In the genomic region with DNA sequence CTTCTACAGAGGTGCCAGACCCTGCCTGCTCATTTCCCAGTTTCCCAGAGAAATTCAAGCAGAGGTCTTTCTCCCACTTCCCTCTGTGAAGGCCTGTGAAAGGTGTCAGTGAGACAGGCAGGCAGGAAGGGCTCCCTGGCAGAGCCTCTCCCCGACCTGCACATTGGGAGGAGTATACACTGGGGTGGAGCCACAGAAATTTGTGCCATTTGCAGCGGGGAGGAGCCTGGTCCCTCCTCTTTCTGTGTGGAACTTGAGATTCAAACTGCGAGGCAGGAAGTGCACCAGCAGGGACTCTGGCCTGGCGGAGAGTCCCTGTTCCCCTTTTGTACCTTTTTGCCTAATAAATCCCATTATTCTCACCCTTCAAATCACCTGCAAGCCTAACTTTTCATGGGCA, we compare ENCODE assay signal across 9 cellular contexts. TPM values are rescaled to one million over a fixed set of nuclear protein-coding genes. Genes with fewer than 3 reads are reported as not detected.
DNase-seq lines count a peak whose midpoint lies in the region; ATAC-seq and TF ChIP-seq lines count a peak whose summit lies in the region.
"Had no signal": no experiment of that assay in that cellular context is flagged by ENCODE, and none has a peak within 500 bp of the region (broad histone marks: within the 10 kb centered on the region; RNA-seq: fewer than 3 reads in every experiment).

No MANE protein-coding gene starts in this region.

- H3K27ac ChIP-seq in GM23338 (ENCODE audit: low read depth): no peak overlapping the region
- H3K27ac ChIP-seq: ascending aorta had no signal

- H3K4me3 Mint-ChIP-seq in GM23338: no peak overlapping the region

- DNase-seq in GM23338 (ENCODE audit: low spot score) (peak; percentile 79), NB4 (ENCODE audit: low read depth) (peak; percentile 92), left kidney (ENCODE audit: low read depth, low spot score) (peak; percentile 66), cerebellum (ENCODE audit: low spot score) (no peak), inferior parietal cortex (ENCODE audit: extremely low spot score) (no peak)
- DNase-seq: stimulated activated CD4-positive, alpha-beta T cell treated with anti-CD3 and anti-CD28 coated beads, Interleukin-2, amount 100 ng/mL, for 48 hours had no signal

- H3K4me2 ChIP-seq in GM23338: peak overlapping the region; percentile 52

- no peaks in the 10 kb centered on the region for H3K27me3 ChIP-seq in GM23338 (ENCODE audit: insufficient read depth)
- H3K27me3 ChIP-seq: ascending aorta had no signal

- H3K36me3 Mint-ChIP-seq in GM23338 (ENCODE audit: low read depth): no peaks in the 10 kb centered on the region

- H2AFZ ChIP-seq in GM23338: peak overlapping the region; percentile 39

- TF ChIP-seq CTCF in GM23338 (conservative IDR thresholded peaks at IDR 0.05; ENCODE audit: low read depth in 2 of 2): no peak
- no peak for TF ChIP-seq CTCF in NB4 (IDR thresholded peaks at IDR 0.05; ENCODE audit: low read depth, low read length)

- H3K36me3 ChIP-seq in GM23338 (ENCODE audit: insufficient read depth): no peaks in the 10 kb centered on the region
- H3K36me3 ChIP-seq: ascending aorta had no signal

- H3K9me3 Mint-ChIP-seq in GM23338: peaks cover 2% of the 10 kb centered on the region; the same call in 2 of the 3 replicates

- peaks cover 8% of the 10 kb centered on the region for H3K27me3 Mint-ChIP-seq in GM23338 (ENCODE audit: insufficient read depth, low read depth, poor library complexity)

- H3F3A ChIP-seq in GM23338 (replicated peaks; ENCODE audit: low read depth): no peaks in the 10 kb centered on the region

- peaks cover 7% of the 10 kb centered on the region; the same call in 1 of the 2 replicates for H3K4me1 ChIP-seq in GM23338 (ENCODE audit: insufficient read depth)

- peak; percentile 27 for TF ChIP-seq POLR2A in NB4 (IDR thresholded peaks at IDR 0.05; ENCODE audit: extremely low read depth, insufficient read length)

- ATAC-seq in GM18868 (IDR thresholded peaks at IDR 0.05; ENCODE audit: unreplicated experiment) (peak; percentile 82), GM23338 (peak; percentile 97), HG03439 (IDR thresholded peaks at IDR 0.05; ENCODE audit: unreplicated experiment) (no peak)

- H3K4me3 ChIP-seq in GM23338: no peak overlapping the region
- H3K4me3 ChIP-seq in NB4 (ENCODE audit: low read depth, low read length): no peak overlapping the region
- H3K4me3 ChIP-seq: ascending aorta had no signal

- H4K20me1 ChIP-seq in GM23338 (replicated peaks; ENCODE audit: insufficient read depth): no peaks in the 10 kb centered on the region

- H3K79me2 ChIP-seq in GM23338 (replicated peaks; ENCODE audit: insufficient read depth): no peaks in the 10 kb centered on the region

- no peak overlapping the region for H3K27ac Mint-ChIP-seq in GM23338

- peaks cover 15% of the 10 kb centered on the region for H3K4me1 Mint-ChIP-seq in GM23338

- no peaks in the 10 kb centered on the region for H3K9me2 ChIP-seq in GM23338 (ENCODE audit: insufficient read depth)

TF ChIP-seq in GM23338, 12 proteins besides CTCF, POLR2A, EP300 and RAD21:
- TF ChIP-seq, protein P1, sequence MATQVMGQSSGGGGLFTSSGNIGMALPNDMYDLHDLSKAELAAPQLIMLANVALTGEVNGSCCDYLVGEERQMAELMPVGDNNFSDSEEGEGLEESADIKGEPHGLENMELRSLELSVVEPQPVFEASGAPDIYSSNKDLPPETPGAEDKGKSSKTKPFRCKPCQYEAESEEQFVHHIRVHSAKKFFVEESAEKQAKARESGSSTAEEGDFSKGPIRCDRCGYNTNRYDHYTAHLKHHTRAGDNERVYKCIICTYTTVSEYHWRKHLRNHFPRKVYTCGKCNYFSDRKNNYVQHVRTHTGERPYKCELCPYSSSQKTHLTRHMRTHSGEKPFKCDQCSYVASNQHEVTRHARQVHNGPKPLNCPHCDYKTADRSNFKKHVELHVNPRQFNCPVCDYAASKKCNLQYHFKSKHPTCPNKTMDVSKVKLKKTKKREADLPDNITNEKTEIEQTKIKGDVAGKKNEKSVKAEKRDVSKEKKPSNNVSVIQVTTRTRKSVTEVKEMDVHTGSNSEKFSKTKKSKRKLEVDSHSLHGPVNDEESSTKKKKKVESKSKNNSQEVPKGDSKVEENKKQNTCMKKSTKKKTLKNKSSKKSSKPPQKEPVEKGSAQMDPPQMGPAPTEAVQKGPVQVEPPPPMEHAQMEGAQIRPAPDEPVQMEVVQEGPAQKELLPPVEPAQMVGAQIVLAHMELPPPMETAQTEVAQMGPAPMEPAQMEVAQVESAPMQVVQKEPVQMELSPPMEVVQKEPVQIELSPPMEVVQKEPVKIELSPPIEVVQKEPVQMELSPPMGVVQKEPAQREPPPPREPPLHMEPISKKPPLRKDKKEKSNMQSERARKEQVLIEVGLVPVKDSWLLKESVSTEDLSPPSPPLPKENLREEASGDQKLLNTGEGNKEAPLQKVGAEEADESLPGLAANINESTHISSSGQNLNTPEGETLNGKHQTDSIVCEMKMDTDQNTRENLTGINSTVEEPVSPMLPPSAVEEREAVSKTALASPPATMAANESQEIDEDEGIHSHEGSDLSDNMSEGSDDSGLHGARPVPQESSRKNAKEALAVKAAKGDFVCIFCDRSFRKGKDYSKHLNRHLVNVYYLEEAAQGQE (IDR thresholded peaks at IDR 0.05; ENCODE audit: unreplicated experiment): no peak
- TF ChIP-seq, protein P2, sequence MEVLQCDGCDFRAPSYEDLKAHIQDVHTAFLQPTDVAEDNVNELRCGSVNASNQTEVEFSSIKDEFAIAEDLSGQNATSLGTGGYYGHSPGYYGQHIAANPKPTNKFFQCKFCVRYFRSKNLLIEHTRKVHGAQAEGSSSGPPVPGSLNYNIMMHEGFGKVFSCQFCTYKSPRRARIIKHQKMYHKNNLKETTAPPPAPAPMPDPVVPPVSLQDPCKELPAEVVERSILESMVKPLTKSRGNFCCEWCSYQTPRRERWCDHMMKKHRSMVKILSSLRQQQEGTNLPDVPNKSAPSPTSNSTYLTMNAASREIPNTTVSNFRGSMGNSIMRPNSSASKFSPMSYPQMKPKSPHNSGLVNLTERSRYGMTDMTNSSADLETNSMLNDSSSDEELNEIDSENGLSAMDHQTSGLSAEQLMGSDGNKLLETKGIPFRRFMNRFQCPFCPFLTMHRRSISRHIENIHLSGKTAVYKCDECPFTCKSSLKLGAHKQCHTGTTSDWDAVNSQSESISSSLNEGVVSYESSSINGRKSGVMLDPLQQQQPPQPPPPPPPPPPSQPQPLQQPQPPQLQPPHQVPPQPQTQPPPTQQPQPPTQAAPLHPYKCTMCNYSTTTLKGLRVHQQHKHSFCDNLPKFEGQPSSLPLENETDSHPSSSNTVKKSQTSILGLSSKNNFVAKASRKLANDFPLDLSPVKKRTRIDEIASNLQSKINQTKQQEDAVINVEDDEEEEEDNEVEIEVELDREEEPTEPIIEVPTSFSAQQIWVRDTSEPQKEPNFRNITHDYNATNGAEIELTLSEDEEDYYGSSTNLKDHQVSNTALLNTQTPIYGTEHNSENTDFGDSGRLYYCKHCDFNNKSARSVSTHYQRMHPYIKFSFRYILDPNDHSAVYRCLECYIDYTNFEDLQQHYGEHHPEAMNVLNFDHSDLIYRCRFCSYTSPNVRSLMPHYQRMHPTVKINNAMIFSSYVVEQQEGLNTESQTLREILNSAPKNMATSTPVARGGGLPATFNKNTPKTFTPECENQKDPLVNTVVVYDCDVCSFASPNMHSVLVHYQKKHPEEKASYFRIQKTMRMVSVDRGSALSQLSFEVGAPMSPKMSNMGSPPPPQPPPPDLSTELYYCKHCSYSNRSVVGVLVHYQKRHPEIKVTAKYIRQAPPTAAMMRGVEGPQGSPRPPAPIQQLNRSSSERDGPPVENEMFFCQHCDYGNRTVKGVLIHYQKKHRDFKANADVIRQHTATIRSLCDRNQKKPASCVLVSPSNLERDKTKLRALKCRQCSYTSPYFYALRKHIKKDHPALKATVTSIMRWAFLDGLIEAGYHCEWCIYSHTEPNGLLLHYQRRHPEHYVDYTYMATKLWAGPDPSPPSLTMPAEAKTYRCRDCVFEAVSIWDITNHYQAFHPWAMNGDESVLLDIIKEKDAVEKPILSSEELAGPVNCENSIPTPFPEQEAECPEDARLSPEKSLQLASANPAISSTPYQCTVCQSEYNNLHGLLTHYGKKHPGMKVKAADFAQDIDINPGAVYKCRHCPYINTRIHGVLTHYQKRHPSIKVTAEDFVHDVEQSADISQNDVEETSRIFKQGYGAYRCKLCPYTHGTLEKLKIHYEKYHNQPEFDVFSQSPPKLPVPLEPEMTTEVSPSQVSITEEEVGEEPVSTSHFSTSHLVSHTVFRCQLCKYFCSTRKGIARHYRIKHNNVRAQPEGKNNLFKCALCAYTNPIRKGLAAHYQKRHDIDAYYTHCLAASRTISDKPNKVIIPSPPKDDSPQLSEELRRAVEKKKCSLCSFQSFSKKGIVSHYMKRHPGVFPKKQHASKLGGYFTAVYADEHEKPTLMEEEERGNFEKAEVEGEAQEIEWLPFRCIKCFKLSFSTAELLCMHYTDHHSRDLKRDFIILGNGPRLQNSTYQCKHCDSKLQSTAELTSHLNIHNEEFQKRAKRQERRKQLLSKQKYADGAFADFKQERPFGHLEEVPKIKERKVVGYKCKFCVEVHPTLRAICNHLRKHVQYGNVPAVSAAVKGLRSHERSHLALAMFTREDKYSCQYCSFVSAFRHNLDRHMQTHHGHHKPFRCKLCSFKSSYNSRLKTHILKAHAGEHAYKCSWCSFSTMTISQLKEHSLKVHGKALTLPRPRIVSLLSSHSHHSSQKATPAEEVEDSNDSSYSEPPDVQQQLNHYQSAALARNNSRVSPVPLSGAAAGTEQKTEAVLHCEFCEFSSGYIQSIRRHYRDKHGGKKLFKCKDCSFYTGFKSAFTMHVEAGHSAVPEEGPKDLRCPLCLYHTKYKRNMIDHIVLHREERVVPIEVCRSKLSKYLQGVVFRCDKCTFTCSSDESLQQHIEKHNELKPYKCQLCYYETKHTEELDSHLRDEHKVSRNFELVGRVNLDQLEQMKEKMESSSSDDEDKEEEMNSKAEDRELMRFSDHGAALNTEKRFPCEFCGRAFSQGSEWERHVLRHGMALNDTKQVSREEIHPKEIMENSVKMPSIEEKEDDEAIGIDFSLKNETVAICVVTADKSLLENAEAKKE (CRISPR knock-in tag; IDR thresholded peaks at IDR 0.05): no peak

RNA-seq across cellular contexts. Expression of a gene that starts 54.6 kb away (rescaled TPM):
- total RNA-seq in GM23338 (2014; rRNA removed; shearing (Covaris generic)): not detected in 2 replicates
- not detected in 2 replicates for polyA plus RNA-seq in GM23338 (2016; fragmentation: Nextera tagmentation; extraction: Ambion mirVana)
- total RNA-seq in cerebellum: not detected
- total RNA-seq: ascending aorta had no signal

Comparison
In these comparisons a context has a peak if more than half of its experiments do, and no peak if none do; other contexts are left out.
1. DNase-seq: peak in GM23338 (single experiment), NB4 (single experiment) and left kidney (single experiment); none in cerebellum (single experiment) and inferior parietal cortex (single experiment).